Comparison of ENCODE assay signal across 8 cellular contexts in genomic region chr9:297104-297794, GRCh38.
DNase-seq lines count a peak whose midpoint lies in the region; ATAC-seq lines count a peak whose summit lies in the region.

No MANE protein-coding gene starts in this region.

- H3K36me3 ChIP-seq in MG63: no peaks in the 10 kb centered on the region

- H3K4me1 Mint-ChIP-seq in activated CD4-positive, alpha-beta T cell treated with anti-CD3 and anti-CD28 coated beads for 36 hours: peaks cover 40% of the 10 kb centered on the region
- peaks cover 43% of the 10 kb centered on the region for H3K4me1 Mint-ChIP-seq in activated CD4-positive, alpha-beta T cell treated with anti-CD3 and anti-CD28 coated beads, Interleukin-2, amount 10 ng/mL, durations not matched to agents 7 days and 5 days
- peaks cover 34% of the 10 kb centered on the region for H3K4me1 Mint-ChIP-seq in dendritic cell treated with granulocyte-macrophage colony-stimulating factor and Interleukin-4, amounts not matched to agents 40 ng/mL and 50 ng/mL, for 4 days (ENCODE audit: low read depth)
- H3K4me1 Mint-ChIP-seq in stimulated activated effector memory CD8-positive, alpha-beta T cell treated with anti-CD3 and anti-CD28 coated beads, Interleukin-12 subunit alpha, Interleukin-12 subunit beta, amount 100 ng/mL, for 72 hours: peaks cover 41% of the 10 kb centered on the region

- H3K27me3 ChIP-seq in MG63: no peaks in the 10 kb centered on the region; the same call in 1 of the 2 replicates

- H3K27ac Mint-ChIP-seq in activated CD4-positive, alpha-beta T cell treated with anti-CD3 and anti-CD28 coated beads for 36 hours: peak overlapping the region; percentile 82
- H3K27ac Mint-ChIP-seq in activated CD4-positive, alpha-beta T cell treated with anti-CD3 and anti-CD28 coated beads, Interleukin-2, amount 10 ng/mL, durations not matched to agents 7 days and 5 days: no peak overlapping the region
- peak overlapping the region; percentile 83 for H3K27ac Mint-ChIP-seq in dendritic cell treated with granulocyte-macrophage colony-stimulating factor and Interleukin-4, amounts not matched to agents 40 ng/mL and 50 ng/mL, for 4 days
- peak overlapping the region; percentile 84 for H3K27ac Mint-ChIP-seq in stimulated activated effector memory CD8-positive, alpha-beta T cell treated with anti-CD3 and anti-CD28 coated beads, Interleukin-12 subunit alpha, Interleukin-12 subunit beta, amount 100 ng/mL, for 72 hours

- H3K9me3 ChIP-seq in MG63: no peaks in the 10 kb centered on the region

- H3K4me3 ChIP-seq in MG63: no peak overlapping the region

- H3K9me3 Mint-ChIP-seq in activated CD4-positive, alpha-beta T cell treated with anti-CD3 and anti-CD28 coated beads for 36 hours (ENCODE audit: low read depth): no peaks in the 10 kb centered on the region
- H3K9me3 Mint-ChIP-seq in activated CD4-positive, alpha-beta T cell treated with anti-CD3 and anti-CD28 coated beads, Interleukin-2, amount 10 ng/mL, durations not matched to agents 7 days and 5 days: no peaks in the 10 kb centered on the region
- H3K9me3 Mint-ChIP-seq in dendritic cell treated with granulocyte-macrophage colony-stimulating factor and Interleukin-4, amounts not matched to agents 40 ng/mL and 50 ng/mL, for 4 days: no peaks in the 10 kb centered on the region
- no peaks in the 10 kb centered on the region for H3K9me3 Mint-ChIP-seq in stimulated activated effector memory CD8-positive, alpha-beta T cell treated with anti-CD3 and anti-CD28 coated beads, Interleukin-12 subunit alpha, Interleukin-12 subunit beta, amount 100 ng/mL, for 72 hours

- peak; percentile 43 for DNase-seq in activated CD4-positive, alpha-beta T cell treated with anti-CD3 and anti-CD28 coated beads for 36 hours
- no peak for DNase-seq in activated CD4-positive, alpha-beta T cell treated with anti-CD3 and anti-CD28 coated beads, Interleukin-2, amount 10 ng/mL, durations not matched to agents 7 days and 5 days
- peak; percentile 80 for DNase-seq in MG63
- DNase-seq in stimulated activated effector memory CD8-positive, alpha-beta T cell treated with anti-CD3 and anti-CD28 coated beads, Interleukin-12 subunit alpha, Interleukin-12 subunit beta, amount 100 ng/mL, for 72 hours (ENCODE audit: low spot score in 2 of 2): no peak
- no peak for DNase-seq in retina
- no peak for DNase-seq in islet precursor cell

- intact Hi-C loops in activated CD4-positive, alpha-beta T cell treated with anti-CD3 and anti-CD28 coated beads for 36 hours (cut with DNase I, micrococcal nuclease): loop anchor here in 1 of 2 experiments (5.0 kb wide), 1 partner anchor 80 kb away; no protein-coding TSS in a partner anchor
- intact Hi-C loops in dendritic cell treated with granulocyte-macrophage colony-stimulating factor and Interleukin-4, amounts not matched to agents 40 ng/mL and 50 ng/mL, for 4 days (cut with micrococcal nuclease): loop anchor here (2.0 kb wide), 1 partner anchor 82 kb away; the partner anchor contains the start of gene DOCK8

- H3K27me3 Mint-ChIP-seq in activated CD4-positive, alpha-beta T cell treated with anti-CD3 and anti-CD28 coated beads for 36 hours: no peaks in the 10 kb centered on the region
- no peaks in the 10 kb centered on the region for H3K27me3 Mint-ChIP-seq in activated CD4-positive, alpha-beta T cell treated with anti-CD3 and anti-CD28 coated beads, Interleukin-2, amount 10 ng/mL, durations not matched to agents 7 days and 5 days
- no peaks in the 10 kb centered on the region for H3K27me3 Mint-ChIP-seq in dendritic cell treated with granulocyte-macrophage colony-stimulating factor and Interleukin-4, amounts not matched to agents 40 ng/mL and 50 ng/mL, for 4 days

- CTCF ChIA-PET in activated CD4-positive, alpha-beta T cell treated with anti-CD3 and anti-CD28 coated beads for 36 hours (lab: Charles Lee): interaction anchor here (1.4 to 1.9 kb wide), 3 partner anchors 8 to 10 kb away, joined by 4 to 7 read pairs (median 6); no protein-coding TSS in a partner anchor
- CTCF ChIA-PET in activated CD4-positive, alpha-beta T cell treated with anti-CD3 and anti-CD28 coated beads, Interleukin-2, amount 10 ng/mL, durations not matched to agents 7 days and 5 days (lab: Charles Lee): interaction anchor here (0.7 to 2.6 kb wide), 3 partner anchors 15 to 82 kb away, joined by 3 to 10 read pairs (median 3); partner anchors contain the start of gene DOCK8

- POLR2A ChIA-PET in activated CD4-positive, alpha-beta T cell treated with anti-CD3 and anti-CD28 coated beads for 36 hours (lab: Charles Lee): interaction anchor here (0.5 kb wide), 1 partner anchor 51 kb away, joined by 3 read pairs; no protein-coding TSS in a partner anchor
- POLR2A ChIA-PET in activated CD4-positive, alpha-beta T cell treated with anti-CD3 and anti-CD28 coated beads, Interleukin-2, amount 10 ng/mL, durations not matched to agents 7 days and 5 days (lab: Charles Lee): no interaction called here

- ATAC-seq in activated CD4-positive, alpha-beta T cell treated with anti-CD3 and anti-CD28 coated beads for 36 hours: peak; percentile 89
- ATAC-seq in HG02571 (IDR thresholded peaks at IDR 0.05; ENCODE audit: unreplicated experiment): peak; percentile 95
- ATAC-seq in stimulated activated effector memory CD8-positive, alpha-beta T cell treated with anti-CD3 and anti-CD28 coated beads, Interleukin-12 subunit alpha, Interleukin-12 subunit beta, amount 100 ng/mL, for 72 hours: peak; percentile 98

- no peak overlapping the region for H3K4me3 Mint-ChIP-seq in activated CD4-positive, alpha-beta T cell treated with anti-CD3 and anti-CD28 coated beads for 36 hours
- no peak overlapping the region for H3K4me3 Mint-ChIP-seq in activated CD4-positive, alpha-beta T cell treated with anti-CD3 and anti-CD28 coated beads, Interleukin-2, amount 10 ng/mL, durations not matched to agents 7 days and 5 days
- peak overlapping the region; percentile 55 for H3K4me3 Mint-ChIP-seq in dendritic cell treated with granulocyte-macrophage colony-stimulating factor and Interleukin-4, amounts not matched to agents 40 ng/mL and 50 ng/mL, for 4 days
- peak overlapping the region; percentile 6 for H3K4me3 Mint-ChIP-seq in stimulated activated effector memory CD8-positive, alpha-beta T cell treated with anti-CD3 and anti-CD28 coated beads, Interleukin-12 subunit alpha, Interleukin-12 subunit beta, amount 100 ng/mL, for 72 hours

- peaks cover 47% of the 10 kb centered on the region for H3K36me3 Mint-ChIP-seq in activated CD4-positive, alpha-beta T cell treated with anti-CD3 and anti-CD28 coated beads for 36 hours (ENCODE audit: low read depth)
- H3K36me3 Mint-ChIP-seq in activated CD4-positive, alpha-beta T cell treated with anti-CD3 and anti-CD28 coated beads, Interleukin-2, amount 10 ng/mL, durations not matched to agents 7 days and 5 days (ENCODE audit: low read depth): peaks cover 85% of the 10 kb centered on the region
- H3K36me3 Mint-ChIP-seq in dendritic cell treated with granulocyte-macrophage colony-stimulating factor and Interleukin-4, amounts not matched to agents 40 ng/mL and 50 ng/mL, for 4 days (ENCODE audit: low read depth): peaks cover 70% of the 10 kb centered on the region
- peaks cover 84% of the 10 kb centered on the region for H3K36me3 Mint-ChIP-seq in stimulated activated effector memory CD8-positive, alpha-beta T cell treated with anti-CD3 and anti-CD28 coated beads, Interleukin-12 subunit alpha, Interleukin-12 subunit beta, amount 100 ng/mL, for 72 hours

Comparison
In these comparisons a context has a peak if more than half of its experiments do, and no peak if none do; other contexts are left out.
1. DNase-seq: peak in activated CD4-positive, alpha-beta T cell treated with anti-CD3 and anti-CD28 coated beads for 36 hours (single experiment) and MG63 (single experiment); none in activated CD4-positive, alpha-beta T cell treated with anti-CD3 and anti-CD28 coated beads, Interleukin-2, amount 10 ng/mL, durations not matched to agents 7 days and 5 days (single experiment), stimulated activated effector memory CD8-positive, alpha-beta T cell treated with anti-CD3 and anti-CD28 coated beads, Interleukin-12 subunit alpha, Interleukin-12 subunit beta, amount 100 ng/mL, for 72 hours (0 of 2), retina (single experiment) and islet precursor cell (single experiment).
2. H3K4me3 Mint-ChIP-seq: peak in dendritic cell treated with granulocyte-macrophage colony-stimulating factor and Interleukin-4, amounts not matched to agents 40 ng/mL and 50 ng/mL, for 4 days (single experiment) and stimulated activated effector memory CD8-positive, alpha-beta T cell treated with anti-CD3 and anti-CD28 coated beads, Interleukin-12 subunit alpha, Interleukin-12 subunit beta, amount 100 ng/mL, for 72 hours (single experiment); none in activated CD4-positive, alpha-beta T cell treated with anti-CD3 and anti-CD28 coated beads for 36 hours (single experiment) and activated CD4-positive, alpha-beta T cell treated with anti-CD3 and anti-CD28 coated beads, Interleukin-2, amount 10 ng/mL, durations not matched to agents 7 days and 5 days (single experiment).
3. Peak in every context shown above with its lines, with median percentiles within 50 percentile points of each other: ATAC-seq.